Comparison of ENCODE assay signal across 1 cellular context in the genomic region with DNA sequence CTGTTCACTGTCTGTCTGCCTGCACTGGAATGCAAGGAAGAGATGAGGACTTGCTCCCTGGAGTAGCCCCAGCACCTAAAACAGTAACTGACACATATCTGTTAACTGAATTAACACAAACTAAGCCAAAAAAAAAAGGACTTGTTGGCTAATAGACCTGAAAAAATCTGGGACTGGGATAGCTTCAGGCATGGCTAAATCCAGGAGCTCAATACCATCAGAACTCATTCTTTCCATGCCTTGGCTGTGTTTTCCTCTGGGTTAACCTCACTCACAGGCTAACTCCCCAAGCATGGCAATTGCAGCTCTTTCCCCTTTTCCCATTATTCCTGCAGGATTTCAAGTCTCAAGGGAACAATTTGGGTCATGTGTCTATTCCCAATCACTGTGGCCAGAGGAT.
TF ChIP-seq lines count a peak whose summit lies in the region.

No MANE protein-coding gene starts in this region.

TF ChIP-seq in HepG2, 621 proteins besides CTCF, POLR2A, EP300 and RAD21:
- TF ChIP-seq, protein P1, sequence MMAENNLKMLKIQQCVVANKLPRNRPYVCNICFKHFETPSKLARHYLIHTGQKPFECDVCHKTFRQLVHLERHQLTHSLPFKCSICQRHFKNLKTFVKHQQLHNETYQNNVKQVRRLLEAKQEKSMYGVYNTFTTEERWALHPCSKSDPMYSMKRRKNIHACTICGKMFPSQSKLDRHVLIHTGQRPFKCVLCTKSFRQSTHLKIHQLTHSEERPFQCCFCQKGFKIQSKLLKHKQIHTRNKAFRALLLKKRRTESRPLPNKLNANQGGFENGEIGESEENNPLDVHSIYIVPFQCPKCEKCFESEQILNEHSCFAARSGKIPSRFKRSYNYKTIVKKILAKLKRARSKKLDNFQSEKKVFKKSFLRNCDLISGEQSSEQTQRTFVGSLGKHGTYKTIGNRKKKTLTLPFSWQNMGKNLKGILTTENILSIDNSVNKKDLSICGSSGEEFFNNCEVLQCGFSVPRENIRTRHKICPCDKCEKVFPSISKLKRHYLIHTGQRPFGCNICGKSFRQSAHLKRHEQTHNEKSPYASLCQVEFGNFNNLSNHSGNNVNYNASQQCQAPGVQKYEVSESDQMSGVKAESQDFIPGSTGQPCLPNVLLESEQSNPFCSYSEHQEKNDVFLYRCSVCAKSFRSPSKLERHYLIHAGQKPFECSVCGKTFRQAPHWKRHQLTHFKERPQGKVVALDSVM (CRISPR knock-in tag; IDR thresholded peaks at IDR 0.05), result no peak
- TF ChIP-seq ZNF329 (CRISPR knock-in tag; IDR thresholded peaks at IDR 0.05; ENCODE audit: low read depth) (peak; percentile 90), FOXM1 (CRISPR knock-in tag; IDR thresholded peaks at IDR 0.05) (no peak), ZNF17 (CRISPR knock-in tag; IDR thresholded peaks at IDR 0.05) (no peak), ELF1 (CRISPR knock-in tag; IDR thresholded peaks at IDR 0.05) (no peak), ZNF234 (CRISPR knock-in tag; conservative IDR thresholded peaks at IDR 0.05) (no peak)
